In genomic region chr1:87715052-87715451, GRCh38 we compare ENCODE assay signal across 22 cellular contexts.
DNase-seq lines count a peak whose midpoint lies in the region; ATAC-seq, FAIRE-seq and TF ChIP-seq lines count a peak whose summit lies in the region.
"Had no signal": no experiment of that assay in that cellular context is flagged by ENCODE, and none has a peak within 500 bp of the region (broad histone marks: within the 10 kb centered on the region; RNA-seq: fewer than 3 reads in every experiment).

No MANE protein-coding gene starts in this region.

- H3K36me3 ChIP-seq in bronchial epithelial cell (ENCODE audit: control insufficient read depth, insufficient read depth, low read length) (no peaks in the 10 kb centered on the region), hepatocyte (replicated peaks; ENCODE audit: insufficient read depth, low read depth) (no peaks in the 10 kb centered on the region)
- H3K36me3 ChIP-seq: BE2C, BLaER1 had no signal

- WGBS in hepatocyte (ENCODE audit: low lambda C conversion rate, missing lambda C conversion rate): 46% methylated on average over 3 of the region's 3 CpGs

- H3K27me3 ChIP-seq in bronchial epithelial cell (ENCODE audit: control insufficient read depth, insufficient read depth, low read length): no peaks in the 10 kb centered on the region
- no peaks in the 10 kb centered on the region for H3K27me3 ChIP-seq in hepatocyte
- H3K27me3 ChIP-seq: BE2C, BLaER1 had no signal

- FAIRE-seq in bronchial epithelial cell (lab: Jason Lieb, UNC): no peak
- FAIRE-seq: A549, D721Med, G401.6, GM12891, GM19239 had no signal

- no TSS peak for BruUV-seq in Calu3 (replicated peaks; lab: Mats Ljungman, UMichigan)

- TF ChIP-seq CTCF in LNCaP clone FGC (IDR thresholded peaks at IDR 0.05; ENCODE audit: control insufficient read depth, extremely low read depth, insufficient read depth) (no peak), bronchial epithelial cell (IDR thresholded peaks at IDR 0.05; ENCODE audit: insufficient read depth, low read length, severe bottlenecking) (no peak), hepatocyte (IDR thresholded peaks at IDR 0.05; ENCODE audit: poor library complexity) (no peak), Calu3 (IDR thresholded peaks at IDR 0.05; ENCODE audit: unreplicated experiment) (no peak)

- H3K27me3 Mint-ChIP-seq in Calu3 (ENCODE audit: unreplicated experiment): no peaks in the 10 kb centered on the region

- ATAC-seq in HG03354 (IDR thresholded peaks at IDR 0.05; ENCODE audit: poor library complexity, severe bottlenecking, unreplicated experiment): no peak
- ATAC-seq: A549 had no signal

- in situ Hi-C loops in ACHN (cut with HindIII; ENCODE audit: low pct_ligation_motif_present, low pct_unique_long_range_greater_than_20kb, low sequenced_read_pairs): no loop called here

- H3K36me3 Mint-ChIP-seq in Calu3 (ENCODE audit: insufficient read depth, unreplicated experiment): no peaks in the 10 kb centered on the region
- H3K36me3 Mint-ChIP-seq: CD14-positive monocyte; CD4-positive, alpha-beta memory T cell; CD4-positive, CD25-positive, alpha-beta regulatory T cell; CD8-positive, alpha-beta memory T cell had no signal

- H3K4me1 ChIP-seq in hepatocyte (ENCODE audit: insufficient read depth): peaks cover 34% of the 10 kb centered on the region
- H3K4me1 ChIP-seq: BE2C, BLaER1 had no signal

- no peak overlapping the region for H3K27ac Mint-ChIP-seq in Calu3 (ENCODE audit: unreplicated experiment)
- H3K27ac Mint-ChIP-seq: CD4-positive, alpha-beta memory T cell; CD4-positive, CD25-positive, alpha-beta regulatory T cell; CD8-positive, alpha-beta memory T cell had no signal

- H3K4me3 ChIP-seq in LNCaP clone FGC (ENCODE audit: low read depth, low read length): no peak overlapping the region
- H3K4me3 ChIP-seq in bronchial epithelial cell (ENCODE audit: low read depth, low read length): no peak overlapping the region
- no peak overlapping the region for H3K4me3 ChIP-seq in hepatocyte
- H3K4me3 ChIP-seq: A549, BLaER1 had no signal

- no peaks in the 10 kb centered on the region for H3K9me3 ChIP-seq in hepatocyte (ENCODE audit: low read depth)
- H3K9me3 ChIP-seq: A549, BE2C, BLaER1 had no signal

- H3K27ac ChIP-seq in hepatocyte: peak overlapping the region; percentile 80
- H3K27ac ChIP-seq: A549, BLaER1 had no signal

- no peak overlapping the region for H3K4me3 Mint-ChIP-seq in Calu3 (ENCODE audit: low read depth, unreplicated experiment)
- H3K4me3 Mint-ChIP-seq: CD14-positive monocyte; CD4-positive, alpha-beta memory T cell; CD4-positive, CD25-positive, alpha-beta regulatory T cell; CD8-positive, alpha-beta memory T cell had no signal

- peak; percentile 45 for DNase-seq in LNCaP clone FGC (ENCODE audit: low read depth)
- DNase-seq in bronchial epithelial cell (ENCODE audit: low read depth): peak; percentile 65
- no peak for DNase-seq in hepatocyte (ENCODE audit: low spot score)
- DNase-seq in NCI-H1105 treated with DMSO at 0.1 percent for 48 hours (lab: John Stamatoyannopoulos, UW): no peak
- no peak for DNase-seq in ACHN
- DNase-seq in Calu3: no peak
- DNase-seq: BE2C; C1 segment of cervical spinal cord; CD4-positive, alpha-beta memory T cell; CD4-positive, CD25-positive, alpha-beta regulatory T cell; CD8-positive, alpha-beta memory T cell; COR-L47; DMS79 treated with DMSO at 0.1 percent for 48 hours; GF-D8 had no signal

- CTCF ChIA-PET in Calu3 (lab: Charles Lee): no interaction called here

- no peak overlapping the region for H3K4me2 ChIP-seq in hepatocyte
- H3K4me2 ChIP-seq: A549, BLaER1 had no signal

- intact Hi-C loops in Calu3 (cut with micrococcal nuclease; ENCODE audit: unreplicated experiment): no loop called here

- peaks cover 2% of the 10 kb centered on the region for H3K9me3 Mint-ChIP-seq in Calu3 (ENCODE audit: low read depth, unreplicated experiment)
- H3K9me3 Mint-ChIP-seq: CD4-positive, alpha-beta memory T cell; CD8-positive, alpha-beta memory T cell had no signal

- no peaks in the 10 kb centered on the region for H3K9me2 ChIP-seq in hepatocyte (replicated peaks; ENCODE audit: insufficient read depth)

- no peak overlapping the region for H2AFZ ChIP-seq in hepatocyte

- H3K79me2 ChIP-seq in hepatocyte: no peaks in the 10 kb centered on the region

- H4K20me1 ChIP-seq in hepatocyte (ENCODE audit: insufficient read depth, poor library complexity, severe bottlenecking): no peaks in the 10 kb centered on the region
- H4K20me1 ChIP-seq: BLaER1 had no signal

- peaks cover 51% of the 10 kb centered on the region for H3K4me1 Mint-ChIP-seq in Calu3 (ENCODE audit: low read depth, unreplicated experiment)
- H3K4me1 Mint-ChIP-seq: CD14-positive monocyte; CD4-positive, alpha-beta memory T cell; CD4-positive, CD25-positive, alpha-beta regulatory T cell; CD8-positive, alpha-beta memory T cell had no signal

Comparison
In these comparisons a context has a peak if more than half of its experiments do, and no peak if none do; other contexts are left out.
1. DNase-seq: peak in LNCaP clone FGC (single experiment) and bronchial epithelial cell (single experiment); none in hepatocyte (single experiment), NCI-H1105 treated with DMSO at 0.1 percent for 48 hours (single experiment), ACHN (single experiment) and Calu3 (single experiment).